Comparison of ENCODE assay signal across 1 cellular context in genomic region chr3:169545606-169546005, GRCh38.
TF ChIP-seq lines count a peak whose summit lies in the region.

No MANE protein-coding gene starts in this region.

TF ChIP-seq in HEK293, 187 proteins besides CTCF, POLR2A, EP300 and RAD21 (continued from another document):
- TF ChIP-seq ZNF488 (tag by site-specific recombination; IDR thresholded peaks at IDR 0.05) (no peak), ZNF10 (tag by site-specific recombination; IDR thresholded peaks at IDR 0.05) (no peak), ZNF837 (tag by site-specific recombination; IDR thresholded peaks at IDR 0.05) (no peak), SP7 (tag by site-specific recombination; IDR thresholded peaks at IDR 0.05) (no peak), MYNN (tag by site-specific recombination; IDR thresholded peaks at IDR 0.05; ENCODE audit: borderline replicate concordance) (no peak), PRDM1 (tag by site-specific recombination; IDR thresholded peaks at IDR 0.05) (peak; percentile 41; the same call in 1 of the 2 replicates), ZNF473 (tag by site-specific recombination; IDR thresholded peaks at IDR 0.05) (no peak), SP3 (tag by site-specific recombination; IDR thresholded peaks at IDR 0.05) (no peak), PRDM6 (tag by site-specific recombination; IDR thresholded peaks at IDR 0.05) (0 out of 2 replicates have a peak, but pooled peaks have one; percentile 10), KLF7 (tag by site-specific recombination; IDR thresholded peaks at IDR 0.05; ENCODE audit: borderline replicate concordance) (no peak), ZNF394 (tag by site-specific recombination; IDR thresholded peaks at IDR 0.05; ENCODE audit: borderline replicate concordance) (no peak), ZNF248 (tag by site-specific recombination; IDR thresholded peaks at IDR 0.05) (no peak), ZBTB26 (tag by site-specific recombination; optimal IDR thresholded peaks at IDR 0.05) (no peak), ZNF692 (tag by site-specific recombination; IDR thresholded peaks at IDR 0.05) (no peak)
